In genomic region chr12:92942905-92943304, GRCh38 we compare ENCODE assay signal across 16 cellular contexts. TPM values are rescaled to one million over a fixed set of nuclear protein-coding genes. Genes with fewer than 3 reads are reported as not detected.
DNase-seq lines count a peak whose midpoint lies in the region; ATAC-seq, FAIRE-seq and TF ChIP-seq lines count a peak whose summit lies in the region.
"Had no signal": no experiment of that assay in that cellular context is flagged by ENCODE, and none has a peak within 500 bp of the region (broad histone marks: within the 10 kb centered on the region; RNA-seq: fewer than 3 reads in every experiment).

No MANE protein-coding gene starts in this region.

- no peak overlapping the region for H3K27ac Mint-ChIP-seq in endodermal cell
- H3K27ac Mint-ChIP-seq: activated CD8-positive, alpha-beta T cell treated with anti-CD3 and anti-CD28 coated beads, Interleukin-2, amount 10 ng/mL, durations not matched to agents 7 days and 5 days; T-helper 17 cell had no signal

- H2AFZ ChIP-seq in mesenchymal stem cell (ENCODE audit: low read depth, low read length): no peak overlapping the region

- peaks cover 1% of the 10 kb centered on the region for H3K4me1 ChIP-seq in mesenchymal stem cell (ENCODE audit: control insufficient read depth, insufficient read depth, low read depth, low read length)
- H3K4me1 ChIP-seq in endodermal cell (ENCODE audit: control insufficient read depth, insufficient read depth, low read length): no peaks in the 10 kb centered on the region

- peaks cover 2% of the 10 kb centered on the region for H3K4me1 Mint-ChIP-seq in endodermal cell
- H3K4me1 Mint-ChIP-seq: neural crest cell, T-helper 17 cell had no signal

- H3K4me3 Mint-ChIP-seq in endodermal cell: no peak overlapping the region
- H3K4me3 Mint-ChIP-seq: activated CD8-positive, alpha-beta T cell treated with anti-CD3 and anti-CD28 coated beads, Interleukin-2, amount 10 ng/mL, durations not matched to agents 7 days and 5 days; neural crest cell; T-helper 17 cell had no signal

- peak overlapping the region in 1 of 2 experiments; percentile 66 for H2BK12ac ChIP-seq in mesenchymal stem cell (ENCODE audit: low read length in 2 of 2)

- no CpG with 5 or more reads among the region's 1 CpG for WGBS in mesenchymal stem cell
- WGBS in endodermal cell (ENCODE audit: insufficient coverage in 1 of 2, insufficient read length in 1 of 2), 2 experiments: 100% methylated on average over 1 of the region's 1 CpG; no CpG with 5 or more reads in 1 of the 2 experiments

- H3K79me1 ChIP-seq in mesenchymal stem cell (replicated peaks; ENCODE audit: low read length, poor library complexity, severe bottlenecking): no peaks in the 10 kb centered on the region

- H3K36me3 ChIP-seq in mesenchymal stem cell (ENCODE audit: control insufficient read depth in 1 of 2, insufficient read depth in 2 of 2, low read depth in 1 of 2, low read length in 2 of 2): no peaks in the 10 kb centered on the region
- no peaks in the 10 kb centered on the region for H3K36me3 ChIP-seq in endodermal cell (ENCODE audit: control insufficient read depth, insufficient read depth, low read length)
- H3K36me3 ChIP-seq: upper lobe of left lung had no signal

- H2BK5ac ChIP-seq in mesenchymal stem cell (ENCODE audit: low read depth, low read length, poor library complexity, severe bottlenecking): no peak overlapping the region

- H3K9ac ChIP-seq in mesenchymal stem cell (ENCODE audit: low read length) (peak overlapping the region; percentile 83), endodermal cell (ENCODE audit: extremely low read depth, low read length, poor library complexity, severe bottlenecking) (no peak overlapping the region)

- no peak overlapping the region for H3K14ac ChIP-seq in mesenchymal stem cell (ENCODE audit: low read length in 2 of 2)

- TF ChIP-seq CTCF in astrocyte of the spinal cord (IDR thresholded peaks at IDR 0.05; ENCODE audit: low read depth, low read length) (no peak), endodermal cell (conservative IDR thresholded peaks at IDR 0.05) (no peak)

- H3K27me3 ChIP-seq in mesenchymal stem cell (ENCODE audit: control insufficient read depth in 1 of 2, insufficient read depth in 1 of 2, low read length in 2 of 2): no peaks in the 10 kb centered on the region
- H3K27me3 ChIP-seq in endodermal cell (ENCODE audit: control insufficient read depth, insufficient read depth, low read length, poor library complexity, severe bottlenecking): no peaks in the 10 kb centered on the region
- H3K27me3 ChIP-seq: upper lobe of left lung had no signal

- in situ Hi-C loops in astrocyte of the spinal cord (cut with HindIII; ENCODE audit: low sequenced_read_pairs): no loop called here

- no peak overlapping the region for H4K91ac ChIP-seq in mesenchymal stem cell (ENCODE audit: low read length)

- no peaks in the 10 kb centered on the region for H3K36me3 Mint-ChIP-seq in endodermal cell (ENCODE audit: low read depth)

- no peak overlapping the region for H4K8ac ChIP-seq in mesenchymal stem cell (ENCODE audit: low read length)

- FAIRE-seq in HTR-8/SVneo (lab: Jason Lieb, UNC): no peak

- H3K23ac ChIP-seq in mesenchymal stem cell (ENCODE audit: low read length in 2 of 2): no peak overlapping the region

- DNase-seq in AG08395 (ENCODE audit: low spot score): peak; percentile 14
- DNase-seq in HT1080 (ENCODE audit: low read depth): peak; percentile 49
- DNase-seq in astrocyte of the spinal cord (ENCODE audit: low read depth, low spot score): peak; percentile 81
- DNase-seq in mesenchymal stem cell: peak; percentile 68
- DNase-seq in HTR-8/SVneo (ENCODE audit: insufficient read length, low spot score): no peak
- no peak for DNase-seq in endodermal cell
- DNase-seq in GDM1 (lab: John Stamatoyannopoulos, UW): no peak
- DNase-seq: ACHN; activated CD8-positive, alpha-beta T cell treated with anti-CD3 and anti-CD28 coated beads, Interleukin-2, amount 10 ng/mL, durations not matched to agents 7 days and 5 days; activated naive CD4-positive, alpha-beta T cell treated with Interleukin-2 at 50 U/mL for 16 hours; cortex of kidney; left colon; T-helper 17 cell; upper lobe of left lung had no signal

- no peak overlapping the region for H3K27ac ChIP-seq in mesenchymal stem cell (ENCODE audit: low read length, poor library complexity, severe bottlenecking)
- no peak overlapping the region for H3K27ac ChIP-seq in endodermal cell (ENCODE audit: low read depth, low read length)
- H3K27ac ChIP-seq: upper lobe of left lung had no signal

- peaks cover 4% of the 10 kb centered on the region for H3K9me3 Mint-ChIP-seq in endodermal cell

- no peak overlapping the region for H2BK120ac ChIP-seq in mesenchymal stem cell (ENCODE audit: low read depth, low read length)

- no peak overlapping the region for H3K18ac ChIP-seq in mesenchymal stem cell (ENCODE audit: low read depth in 1 of 2, low read length in 2 of 2)

- H3K27me3 Mint-ChIP-seq in endodermal cell (ENCODE audit: insufficient read depth): no peaks in the 10 kb centered on the region

- H3K4me2 ChIP-seq in mesenchymal stem cell (ENCODE audit: low read length, poor library complexity, severe bottlenecking): no peak overlapping the region

- no peak overlapping the region for H3K4ac ChIP-seq in mesenchymal stem cell (ENCODE audit: low read depth in 1 of 2, low read length in 2 of 2)

- H2BK15ac ChIP-seq in mesenchymal stem cell (ENCODE audit: low read depth, poor library complexity, severe bottlenecking): no peak overlapping the region

- no peak overlapping the region for H2AK5ac ChIP-seq in mesenchymal stem cell (ENCODE audit: low read length, severe bottlenecking)

- H3K9me3 ChIP-seq in mesenchymal stem cell (ENCODE audit: control insufficient read depth, low read length): no peaks in the 10 kb centered on the region
- H3K9me3 ChIP-seq in endodermal cell (ENCODE audit: control insufficient read depth, low read length): no peaks in the 10 kb centered on the region
- H3K9me3 ChIP-seq: upper lobe of left lung had no signal

- H3K4me3 ChIP-seq in astrocyte of the spinal cord (ENCODE audit: low read depth, low read length) (no peak overlapping the region), mesenchymal stem cell (ENCODE audit: insufficient read depth in 1 of 2, low read depth in 1 of 2, low read length in 2 of 2) (no peak overlapping the region), endodermal cell (ENCODE audit: low read length) (no peak overlapping the region)
- H3K4me3 ChIP-seq: upper lobe of left lung had no signal

- ATAC-seq in HG02884 (IDR thresholded peaks at IDR 0.05; ENCODE audit: unreplicated experiment): no peak
- ATAC-seq: activated CD8-positive, alpha-beta T cell treated with anti-CD3 and anti-CD28 coated beads, Interleukin-2, amount 10 ng/mL, durations not matched to agents 7 days and 5 days; left colon; T-helper 17 cell had no signal

RNA-seq across cellular contexts. Expression of gene EEA1, which starts 13.8 kb away (rescaled TPM):
- 9.0 and 12.1 TPM in 2 replicates for total RNA-seq in HT1080 (2014; rRNA removed; shearing (Covaris generic))
- 7.7 and 12.1 TPM in 2 replicates for polyA plus RNA-seq in HT1080 (2015; cell fraction: cytosol; rRNA removed)
- polyA plus RNA-seq in HT1080 (2015; cell fraction: nucleus; rRNA removed): 23.4 and 25.2 TPM in 2 replicates
- 35.6 TPM for polyA plus RNA-seq in mesenchymal stem cell (2013, experiment 1 of 2)
- 38.7 TPM for polyA plus RNA-seq in mesenchymal stem cell (2013, experiment 2 of 2)
- 10 to 100 TPM; 28.2 to 32.5 TPM for total RNA-seq in endodermal cell
- polyA plus RNA-seq in endodermal cell (2013, experiment 1 of 2): 12.3 TPM
- polyA plus RNA-seq in endodermal cell (2013, experiment 2 of 2): 16.5 TPM

Comparison
In these comparisons a context has a peak if more than half of its experiments do, and no peak if none do; other contexts are left out.
1. DNase-seq: peak in AG08395 (single experiment), HT1080 (single experiment), astrocyte of the spinal cord (single experiment) and mesenchymal stem cell (single experiment); none in HTR-8/SVneo (single experiment), endodermal cell (single experiment) and GDM1 (single experiment).